In genomic region chr10:7464703-7465102, GRCh38 we compare ENCODE assay signal across 19 cellular contexts.
"Had no signal": no experiment of that assay in that cellular context is flagged by ENCODE, and none has a peak within 500 bp of the region (broad histone marks: within the 10 kb centered on the region; RNA-seq: fewer than 3 reads in every experiment).

No MANE protein-coding gene starts in this region.

- H3K9me3 ChIP-seq: esophagus squamous epithelium, neutrophil, spleen, stomach had no signal

- ATAC-seq: foreskin keratinocyte; left ventricle myocardium superior; naive thymus-derived CD4-positive, alpha-beta T cell; right cardiac atrium had no signal

- H3K27me3 ChIP-seq: foreskin keratinocyte, hepatocyte, neutrophil, spleen, stomach had no signal

- H3K4me1 ChIP-seq: esophagus squamous epithelium, foreskin keratinocyte, stomach had no signal

- H3K4me3 ChIP-seq: esophagus squamous epithelium, hepatocyte, lung, spleen, stomach had no signal

- H3K4me3 Mint-ChIP-seq: naive thymus-derived CD4-positive, alpha-beta T cell had no signal

- H3K27ac ChIP-seq: esophagus squamous epithelium, foreskin keratinocyte, hepatocyte, neutrophil, spleen, stomach had no signal

- H3K36me3 ChIP-seq: esophagus squamous epithelium, neutrophil, spleen, stomach had no signal

- DNase-seq: cerebellar nuclear complex; dermis blood vessel endothelial cell; esophagus squamous epithelium; foreskin keratinocyte; kidney; left cardiac atrium; left ventricle myocardium superior; naive thymus-derived CD4-positive, alpha-beta T cell; right cardiac atrium; spleen; stimulated activated CD4-positive, alpha-beta T cell treated with anti-CD3 and anti-CD28 coated beads, Interleukin-15, amount 100 ng/mL, for 24 hours; stimulated activated CD4-positive, alpha-beta T cell treated with anti-CD3 and anti-CD28 coated beads, Interleukin-1b, Interleukin-23, amount 100 ng/mL, for 48 hours; stimulated activated CD4-positive, alpha-beta T cell treated with anti-CD3 and anti-CD28 coated beads, Interleukin-4, amount 100 ng/mL, for 24 hours; stimulated activated naive CD4-positive, alpha-beta T cell; stomach; trophoblast cell had no signal
